ENCODE assay signal across 22 cellular contexts in genomic region chr2:86382108-86382507, GRCh38. TPM values are rescaled to one million over a fixed set of nuclear protein-coding genes. Genes with fewer than 3 reads are reported as not detected.
DNase-seq lines count a peak whose midpoint lies in the region; ATAC-seq and TF ChIP-seq lines count a peak whose summit lies in the region.
"Had no signal": no experiment of that assay in that cellular context is flagged by ENCODE, and none has a peak within 500 bp of the region (broad histone marks: within the 10 kb centered on the region; RNA-seq: fewer than 3 reads in every experiment).

No MANE protein-coding gene starts in this region.

- peak overlapping the region; percentile 45 for H3K27ac ChIP-seq in left ventricle myocardium inferior (replicated peaks)
- H3K27ac ChIP-seq in heart right ventricle, result peak overlapping the region in 3 of 10 donors; percentile 14 to 37 (median 30)
- no peak overlapping the region for H3K27ac ChIP-seq in neural progenitor cell
- H3K27ac ChIP-seq: BLaER1 treated with 17β-estradiol and CSF1 and Interleukin-3, amounts not matched to agents 10 nM and 100 nM; GM23248 had no signal

- no peaks in the 10 kb centered on the region for H3F3A ChIP-seq in neural progenitor cell (ENCODE audit: low read depth)

- ATAC-seq in heart right ventricle (no peak), WTC11 (no peak)
- ATAC-seq: GM12878, HCT116 had no signal

- H3K27me3 ChIP-seq in left ventricle myocardium inferior (ENCODE audit: low read depth) (no peaks in the 10 kb centered on the region), heart right ventricle (no peaks in the 10 kb centered on the region), neural progenitor cell (no peaks in the 10 kb centered on the region)
- H3K27me3 ChIP-seq: BE2C; BLaER1 treated with 17β-estradiol and CSF1 and Interleukin-3, amounts not matched to agents 10 nM and 100 nM had no signal

- POLR2A ChIA-PET in WTC11 (lab: Charles Lee), result no interaction called here

- WGBS in heart right ventricle, 2 donors, result 91% methylated on average over 2 of the region's 2 CpGs

- H3K4me3 ChIP-seq in left ventricle myocardium inferior, result no peak overlapping the region
- no peak overlapping the region for H3K4me3 ChIP-seq in heart right ventricle
- no peak overlapping the region for H3K4me3 ChIP-seq in neural progenitor cell
- H3K4me3 ChIP-seq: BLaER1 treated with 17β-estradiol and CSF1 and Interleukin-3, amounts not matched to agents 10 nM and 100 nM; GM12878; GM23248 had no signal

- no peaks in the 10 kb centered on the region for H3K79me2 ChIP-seq in neural progenitor cell (ENCODE audit: low read depth)

- no peak overlapping the region for H3K9ac ChIP-seq in neural progenitor cell
- H3K9ac ChIP-seq: BLaER1 treated with 17β-estradiol and CSF1 and Interleukin-3, amounts not matched to agents 10 nM and 100 nM; GM23248 had no signal

- no peak overlapping the region for H3K4me2 ChIP-seq in neural progenitor cell
- H3K4me2 ChIP-seq: BLaER1 treated with 17β-estradiol and CSF1 and Interleukin-3, amounts not matched to agents 10 nM and 100 nM had no signal

- H3K9me3 Mint-ChIP-seq in WTC11 (no peaks in the 10 kb centered on the region), neural progenitor cell (no peaks in the 10 kb centered on the region)
- H3K9me3 Mint-ChIP-seq: H9 had no signal

- H3K4me3 Mint-ChIP-seq in WTC11, result no peak overlapping the region
- H3K4me3 Mint-ChIP-seq in neural progenitor cell, result no peak overlapping the region
- H3K4me3 Mint-ChIP-seq: CD14-positive monocyte; CD4-positive, alpha-beta T cell; CD8-positive, alpha-beta memory T cell; H9 had no signal

- intact Hi-C loops in left ventricle myocardium inferior (cut with micrococcal nuclease), result no loop called here
- intact Hi-C loops in heart right ventricle (cut with DNase I), result no loop called here

- H3K4me1 ChIP-seq in left ventricle myocardium inferior (peaks cover 21% of the 10 kb centered on the region), heart right ventricle (peaks cover 0 to 22% (median 7%) of the 10 kb centered on the region in 9 donors), neural progenitor cell (no peaks in the 10 kb centered on the region)
- H3K4me1 ChIP-seq: BE2C; BLaER1 treated with 17β-estradiol and CSF1 and Interleukin-3, amounts not matched to agents 10 nM and 100 nM had no signal

- peak overlapping the region; percentile 7 for H2AFZ ChIP-seq in neural progenitor cell (replicated peaks)
- H2AFZ ChIP-seq: GM23248 had no signal

- no peak for TF ChIP-seq CTCF in left ventricle myocardium inferior (IDR thresholded peaks at IDR 0.05; ENCODE audit: borderline replicate concordance)
- no peak for TF ChIP-seq CTCF in heart right ventricle (IDR thresholded peaks at IDR 0.05)
- TF ChIP-seq CTCF in WTC11 (IDR thresholded peaks at IDR 0.05), result no peak
- TF ChIP-seq CTCF in neural progenitor cell (IDR thresholded peaks at IDR 0.05), result no peak

- CTCF ChIA-PET in WTC11 (lab: Charles Lee), result no interaction called here

- no peaks in the 10 kb centered on the region for H3K36me3 Mint-ChIP-seq in WTC11
- no peaks in the 10 kb centered on the region for H3K36me3 Mint-ChIP-seq in neural progenitor cell
- H3K36me3 Mint-ChIP-seq: CD14-positive monocyte had no signal

- no peaks in the 10 kb centered on the region for H4K20me1 ChIP-seq in neural progenitor cell (ENCODE audit: low read depth)
- H4K20me1 ChIP-seq: BLaER1 treated with 17β-estradiol and CSF1 and Interleukin-3, amounts not matched to agents 10 nM and 100 nM had no signal

- H3K9me3 ChIP-seq in left ventricle myocardium inferior (replicated peaks) (peaks cover 4% of the 10 kb centered on the region), heart right ventricle (peaks cover 0 to 9% (median 0%) of the 10 kb centered on the region in 11 donors), neural progenitor cell (ENCODE audit: low read depth) (no peaks in the 10 kb centered on the region)
- H3K9me3 ChIP-seq: BE2C; BLaER1 treated with 17β-estradiol and CSF1 and Interleukin-3, amounts not matched to agents 10 nM and 100 nM had no signal

- H3K4me1 Mint-ChIP-seq in WTC11 (no peaks in the 10 kb centered on the region), neural progenitor cell (no peaks in the 10 kb centered on the region)
- H3K4me1 Mint-ChIP-seq: CD14-positive monocyte; CD8-positive, alpha-beta memory T cell; H9 had no signal

- H3K27ac Mint-ChIP-seq in WTC11 (no peak overlapping the region), neural progenitor cell (no peak overlapping the region)
- H3K27ac Mint-ChIP-seq: CD14-positive monocyte; CD4-positive, alpha-beta T cell; H9 had no signal

- H3K36me3 ChIP-seq in left ventricle myocardium inferior (no peaks in the 10 kb centered on the region), heart right ventricle (no peaks in the 10 kb centered on the region), neural progenitor cell (no peaks in the 10 kb centered on the region)
- H3K36me3 ChIP-seq: BE2C; BLaER1 treated with 17β-estradiol and CSF1 and Interleukin-3, amounts not matched to agents 10 nM and 100 nM had no signal

- H3K27me3 Mint-ChIP-seq in WTC11 (ENCODE audit: low read depth) (peaks cover 3% of the 10 kb centered on the region; the same call in 1 of the 2 replicates), neural progenitor cell (ENCODE audit: insufficient read depth, low read depth) (peaks cover 3% of the 10 kb centered on the region)
- H3K27me3 Mint-ChIP-seq: CD4-positive, alpha-beta T cell had no signal

- DNase-seq in left ventricle myocardium inferior, result no peak
- DNase-seq in heart right ventricle, result no peak
- no peak for DNase-seq in WTC11 (ENCODE audit: low spot score)
- DNase-seq in dermis blood vessel endothelial cell, result peak; percentile 65
- no peak for DNase-seq in neural progenitor cell (ENCODE audit: low spot score)
- no peak for DNase-seq in activated CD4-positive, alpha-beta T cell treated with anti-CD3 and anti-CD28 coated beads for 4 hours
- DNase-seq in NCI-H1694 treated with DMSO at 0.1 percent for 48 hours (lab: John Stamatoyannopoulos, UW), result no peak
- DNase-seq in activated CD4-positive, alpha-beta T cell treated with anti-CD3 and anti-CD28 coated beads for 1 hour, result no peak
- DNase-seq: AML-193; BE2C; CD4-positive, alpha-beta T cell; CD8-positive, alpha-beta memory T cell; DMS 273 treated with DMSO at 0.1 percent for 48 hours; DMS79; EL; GDM1; GM23248; H9 had no signal

TF ChIP-seq in WTC11, 78 proteins besides CTCF, POLR2A, EP300 and RAD21:
- TF ChIP-seq HMGA2 (CRISPR knock-in tag; IDR thresholded peaks at IDR 0.05), result no peak
- TF ChIP-seq PRDM15 (CRISPR knock-in tag; IDR thresholded peaks at IDR 0.05), result peak; percentile 55
- TF ChIP-seq, protein P1, sequence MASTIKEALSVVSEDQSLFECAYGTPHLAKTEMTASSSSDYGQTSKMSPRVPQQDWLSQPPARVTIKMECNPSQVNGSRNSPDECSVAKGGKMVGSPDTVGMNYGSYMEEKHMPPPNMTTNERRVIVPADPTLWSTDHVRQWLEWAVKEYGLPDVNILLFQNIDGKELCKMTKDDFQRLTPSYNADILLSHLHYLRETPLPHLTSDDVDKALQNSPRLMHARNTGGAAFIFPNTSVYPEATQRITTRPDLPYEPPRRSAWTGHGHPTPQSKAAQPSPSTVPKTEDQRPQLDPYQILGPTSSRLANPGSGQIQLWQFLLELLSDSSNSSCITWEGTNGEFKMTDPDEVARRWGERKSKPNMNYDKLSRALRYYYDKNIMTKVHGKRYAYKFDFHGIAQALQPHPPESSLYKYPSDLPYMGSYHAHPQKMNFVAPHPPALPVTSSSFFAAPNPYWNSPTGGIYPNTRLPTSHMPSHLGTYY (CRISPR knock-in tag; IDR thresholded peaks at IDR 0.05), result no peak

RNA-seq across cellular contexts. Expression of gene REEP1, which starts 44.7 kb away (rescaled TPM):
- total RNA-seq in left ventricle myocardium inferior, result 30.2 TPM
- total RNA-seq in heart right ventricle, result 10 to 100 TPM; 15.2 to 30.5 (median 26.2) TPM
- polyA plus RNA-seq in heart right ventricle, result 10 to 100 TPM; 15.4 to 20.9 TPM
- 0.53 to 1.9 TPM (median 0.89 TPM) in 3 replicates for total RNA-seq in WTC11 (2021)
- total RNA-seq in dermis blood vessel endothelial cell, result 4.9 and 13.4 TPM in 2 replicates
- total RNA-seq in neural progenitor cell (ENCODE audit: low replicate concordance), result 0.88 and 0.93 TPM in 2 replicates
- total RNA-seq: CD4-positive, alpha-beta T cell; GM23248 had no signal
- polyA plus RNA-seq: CD14-positive monocyte; CD8-positive, alpha-beta memory T cell; GM23248 had no signal

RNA-seq across cellular contexts. Expression of gene KDM3A, which starts 59.1 kb away (rescaled TPM):
- total RNA-seq in left ventricle myocardium inferior (36.2 TPM), heart right ventricle (10 to 100 TPM; 24.8 to 53.7 (median 35.0) TPM), WTC11 (2021) (34.2 to 46.2 TPM (median 45.4 TPM) in 3 replicates), dermis blood vessel endothelial cell (27.2 and 32.6 TPM in 2 replicates), neural progenitor cell (ENCODE audit: low replicate concordance) (63.2 and 84.9 TPM in 2 replicates)
- 10 to 100 TPM; 17.1 to 29.7 TPM for polyA plus RNA-seq in heart right ventricle
